In the genomic region with DNA sequence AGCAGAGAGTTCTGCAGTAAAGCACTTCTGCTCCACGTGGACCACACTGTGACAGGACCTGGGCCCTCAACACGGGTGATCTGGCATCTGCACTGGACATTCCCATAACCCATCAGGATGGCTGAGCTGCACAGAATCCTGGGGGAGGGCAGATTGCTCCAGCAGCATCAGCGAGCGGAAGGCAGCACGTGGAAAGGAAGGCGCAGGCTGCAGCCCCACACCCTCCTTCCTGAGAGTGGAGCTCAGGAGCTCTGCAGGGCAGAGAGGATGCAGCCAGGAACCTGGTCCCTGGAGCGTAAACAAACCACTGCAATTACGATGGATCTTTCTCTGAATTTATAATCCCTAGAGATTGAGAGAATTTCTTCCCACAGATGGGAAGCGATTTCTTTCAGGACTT, we compare ENCODE assay signal across 16 cellular contexts. TPM values are rescaled to one million over a fixed set of nuclear protein-coding genes. Genes with fewer than 3 reads are reported as not detected.
"Had no signal": no experiment of that assay in that cellular context is flagged by ENCODE, and none has a peak within 500 bp of the region (broad histone marks: within the 10 kb centered on the region; RNA-seq: fewer than 3 reads in every experiment).

No MANE protein-coding gene starts in this region.

- H3K27ac ChIP-seq: ascending aorta, pancreas, tibial artery had no signal

- DNase-seq: activated CD4-positive, alpha-beta T cell treated with anti-CD3 and anti-CD28 coated beads, Interleukin-2, amount 50 U/mL, for 4 hours; activated effector memory CD4-positive, alpha-beta T cell treated with anti-CD3 and anti-CD28 coated beads, Interleukin-2, amount 50 U/mL, for 16 hours; activated naive CD4-positive, alpha-beta T cell treated with anti-CD3 and anti-CD28 coated beads, Interleukin-2, amount 50 U/mL, for 16 hours; activated T-cell treated with anti-CD3 and anti-CD28 coated beads, Interleukin-2, amount 50 U/mL, for 72 hours; effector memory CD8-positive, alpha-beta T cell; esophagus squamous epithelium; mammary epithelial cell; midbrain; pancreas; stimulated activated naive CD8-positive, alpha-beta T cell treated with anti-CD3 and anti-CD28 coated beads, Interleukin-15, Interleukin-2, amounts not matched to agents 100 U/mL and 50 U/mL, for 24 hours; tibial artery had no signal

- ATAC-seq: activated T-cell treated with anti-CD3 and anti-CD28 coated beads, Interleukin-2, amount 50 U/mL, for 72 hours; effector memory CD8-positive, alpha-beta T cell; pancreas; stimulated activated naive CD8-positive, alpha-beta T cell treated with anti-CD3 and anti-CD28 coated beads, Interleukin-15, Interleukin-2, amounts not matched to agents 100 U/mL and 50 U/mL, for 24 hours had no signal

- H3K4me1 ChIP-seq: pancreas had no signal

- H3K4me3 ChIP-seq: ascending aorta, esophagus squamous epithelium, pancreas, tibial artery had no signal

- FAIRE-seq: pancreas, TTC549 had no signal

- H3K27me3 ChIP-seq: ascending aorta, esophagus squamous epithelium, pancreas, tibial artery had no signal

- H3K9me3 ChIP-seq: ascending aorta, esophagus squamous epithelium, pancreas, tibial artery had no signal

RNA-seq across cellular contexts. Expression of gene EMILIN3, which starts 39.7 kb away (rescaled TPM):
- total RNA-seq: activated CD8-positive, alpha-beta memory T cell treated with anti-CD3 and anti-CD28 coated beads for 36 hours; activated T-cell treated with anti-CD3 and anti-CD28 coated beads, Interleukin-2, amount 50 U/mL, for 72 hours; mammary epithelial cell; myocyte; renal cortical epithelial cell had no signal
